In the genomic region with DNA sequence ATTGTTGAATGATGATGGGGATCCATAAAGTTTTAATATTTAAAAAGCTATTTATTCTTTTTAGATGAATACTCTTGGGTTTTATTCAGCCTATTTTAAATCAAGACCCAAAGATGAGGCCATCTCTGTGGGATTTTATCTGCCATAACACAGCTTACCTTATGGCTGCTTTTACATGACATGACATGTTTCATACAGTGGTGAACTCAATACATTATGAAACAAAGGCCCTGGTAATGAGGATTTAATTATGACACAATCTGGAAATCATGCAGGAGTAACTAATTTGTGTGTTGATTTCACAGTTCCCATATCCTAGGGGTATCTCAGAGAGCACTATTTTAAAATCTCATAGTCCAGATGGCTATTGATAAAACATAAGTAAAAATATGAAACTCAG, we compare ENCODE assay signal across 31 cellular contexts.
"Had no signal": no experiment of that assay in that cellular context is flagged by ENCODE, and none has a peak within 500 bp of the region (broad histone marks: within the 10 kb centered on the region; RNA-seq: fewer than 3 reads in every experiment).

No MANE protein-coding gene starts in this region.

- H3K36me3 Mint-ChIP-seq: activated CD8-positive, alpha-beta memory T cell treated with anti-CD3 and anti-CD28 coated beads, Interleukin-2, amount 10 ng/mL, durations not matched to agents 7 days and 5 days; activated naive CD4-positive, alpha-beta T cell treated with anti-CD3 and anti-CD28 coated beads, Interleukin-2, amount 10 ng/mL, durations not matched to agents 7 days and 5 days; activated naive CD8-positive, alpha-beta T cell; brain; IgD-negative memory B cell had no signal

- ATAC-seq: activated CD8-positive, alpha-beta memory T cell treated with anti-CD3 and anti-CD28 coated beads, Interleukin-2, amount 10 ng/mL, durations not matched to agents 7 days and 5 days; activated naive CD8-positive, alpha-beta T cell treated with anti-CD3 and anti-CD28 coated beads, Interleukin-2, amount 50 U/mL, for 24 hours; Panc1; Right ventricle myocardium inferior had no signal

- H3K27ac ChIP-seq: cardiac muscle cell, WERI-Rb-1 had no signal

- H3K4me3 ChIP-seq: cardiac muscle cell, MG63 had no signal

- H3K4me3 Mint-ChIP-seq: activated CD4-positive, alpha-beta memory T cell treated with anti-CD3 and anti-CD28 coated beads, Interleukin-2, amount 10 ng/mL, durations not matched to agents 7 days and 5 days; activated CD8-positive, alpha-beta memory T cell treated with anti-CD3 and anti-CD28 coated beads, Interleukin-2, amount 10 ng/mL, durations not matched to agents 7 days and 5 days; activated naive CD4-positive, alpha-beta T cell treated with anti-CD3 and anti-CD28 coated beads, Interleukin-2, amount 10 ng/mL, durations not matched to agents 7 days and 5 days; activated naive CD8-positive, alpha-beta T cell; activated naive CD8-positive, alpha-beta T cell treated with anti-CD3 and anti-CD28 coated beads, Interleukin-2, amount 50 U/mL, for 24 hours; brain; central memory CD8-positive, alpha-beta T cell; IgD-negative memory B cell had no signal

- H3K9me3 ChIP-seq: MG63 had no signal

- H3K27me3 ChIP-seq: cardiac muscle cell, MG63 had no signal

- H3K4me1 Mint-ChIP-seq: activated CD4-positive, alpha-beta memory T cell treated with anti-CD3 and anti-CD28 coated beads, Interleukin-2, amount 10 ng/mL, durations not matched to agents 7 days and 5 days; activated CD8-positive, alpha-beta memory T cell treated with anti-CD3 and anti-CD28 coated beads, Interleukin-2, amount 10 ng/mL, durations not matched to agents 7 days and 5 days; activated naive CD4-positive, alpha-beta T cell treated with anti-CD3 and anti-CD28 coated beads, Interleukin-2, amount 10 ng/mL, durations not matched to agents 7 days and 5 days; activated naive CD8-positive, alpha-beta T cell treated with anti-CD3 and anti-CD28 coated beads, Interleukin-2, amount 50 U/mL, for 24 hours; central memory CD8-positive, alpha-beta T cell; IgD-negative memory B cell had no signal

- H3K36me3 ChIP-seq: cardiac muscle cell, MG63, WERI-Rb-1 had no signal

- DNase-seq: activated CD4-positive, alpha-beta memory T cell treated with anti-CD3 and anti-CD28 coated beads, Interleukin-2, amount 10 ng/mL, durations not matched to agents 7 days and 5 days; activated CD4-positive, alpha-beta T cell treated with anti-CD3 and anti-CD28 coated beads for 1 hour; activated CD4-positive, alpha-beta T cell treated with anti-CD3 and anti-CD28 coated beads for 48 hours; activated CD4-positive, CD25-positive, alpha-beta regulatory T cell; activated CD8-positive, alpha-beta memory T cell treated with anti-CD3 and anti-CD28 coated beads for 24 hours; activated CD8-positive, alpha-beta memory T cell treated with anti-CD3 and anti-CD28 coated beads, Interleukin-2, amount 10 ng/mL, durations not matched to agents 7 days and 5 days; activated CD8-positive, alpha-beta memory T cell treated with anti-CD3 and anti-CD28 coated beads, Interleukin-2, amount 50 U/mL, for 48 hours; activated effector memory CD4-positive, alpha-beta T cell treated with Interleukin-2 at 50 U/mL for 16 hours; activated naive CD4-positive, alpha-beta T cell treated with anti-CD3 and anti-CD28 coated beads, Interleukin-2, amount 10 ng/mL, durations not matched to agents 7 days and 5 days; activated naive CD8-positive, alpha-beta T cell treated with anti-CD3 and anti-CD28 coated beads, Interleukin-2, amount 50 U/mL, for 24 hours; activated T-cell treated with anti-CD3 and anti-CD28 coated beads, Interleukin-2, amount 50 U/mL, for 48 hours; anterior cingulate cortex; Karpas-422; KBM-7; MG63; NCI-H1048; NCI-H1436 treated with DMSO at 0.1 percent for 48 hours; NCI-H187 treated with DMSO at 0.1 percent for 48 hours; NCI-H2081; NCI-H345; NCI-H524 treated with DMSO at 0.1 percent for 48 hours; SIG-M5; T1000; WERI-Rb-1 had no signal

- H3K27me3 Mint-ChIP-seq: activated CD4-positive, alpha-beta memory T cell treated with anti-CD3 and anti-CD28 coated beads, Interleukin-2, amount 10 ng/mL, durations not matched to agents 7 days and 5 days; activated CD8-positive, alpha-beta memory T cell treated with anti-CD3 and anti-CD28 coated beads, Interleukin-2, amount 10 ng/mL, durations not matched to agents 7 days and 5 days; activated naive CD4-positive, alpha-beta T cell treated with anti-CD3 and anti-CD28 coated beads, Interleukin-2, amount 10 ng/mL, durations not matched to agents 7 days and 5 days; activated naive CD8-positive, alpha-beta T cell; activated naive CD8-positive, alpha-beta T cell treated with anti-CD3 and anti-CD28 coated beads, Interleukin-2, amount 50 U/mL, for 24 hours; central memory CD8-positive, alpha-beta T cell; IgD-negative memory B cell had no signal

- H3K27ac Mint-ChIP-seq: activated CD4-positive, alpha-beta memory T cell treated with anti-CD3 and anti-CD28 coated beads, Interleukin-2, amount 10 ng/mL, durations not matched to agents 7 days and 5 days; activated CD8-positive, alpha-beta memory T cell treated with anti-CD3 and anti-CD28 coated beads, Interleukin-2, amount 10 ng/mL, durations not matched to agents 7 days and 5 days; activated naive CD4-positive, alpha-beta T cell treated with anti-CD3 and anti-CD28 coated beads, Interleukin-2, amount 10 ng/mL, durations not matched to agents 7 days and 5 days; activated naive CD8-positive, alpha-beta T cell; activated naive CD8-positive, alpha-beta T cell treated with anti-CD3 and anti-CD28 coated beads, Interleukin-2, amount 50 U/mL, for 24 hours; brain; IgD-negative memory B cell had no signal
